ENCODE assay signal across 8 cellular contexts in genomic region chr3:50317303-50317702, GRCh38. TPM values are rescaled to one million over a fixed set of nuclear protein-coding genes. Genes with fewer than 3 reads are reported as not detected.
DNase-seq lines count a peak whose midpoint lies in the region; ATAC-seq and TF ChIP-seq lines count a peak whose summit lies in the region.

No MANE protein-coding gene starts in this region.

- peaks cover 6% of the 10 kb centered on the region for H3K36me3 Mint-ChIP-seq in activated naive CD8-positive, alpha-beta T cell treated with anti-CD3 and anti-CD28 coated beads, Interleukin-2, amount 10 ng/mL, durations not matched to agents 7 days and 5 days
- peaks cover 5% of the 10 kb centered on the region for H3K36me3 Mint-ChIP-seq in activated naive CD8-positive, alpha-beta T cell treated with anti-CD3 and anti-CD28 coated beads for 36 hours

- H3K36me3 ChIP-seq in mammary epithelial cell (ENCODE audit: insufficient read depth, low read length) (no peaks in the 10 kb centered on the region), mesodermal cell (ENCODE audit: control insufficient read depth, insufficient read depth, low read length) (peaks cover 61% of the 10 kb centered on the region), upper lobe of left lung (peaks cover 13 to 69% (median 30%) of the 10 kb centered on the region in 4 donors)

- POLR2A ChIA-PET in activated naive CD8-positive, alpha-beta T cell treated with anti-CD3 and anti-CD28 coated beads, Interleukin-2, amount 10 ng/mL, durations not matched to agents 7 days and 5 days (lab: Charles Lee) = interaction anchor here (0.6 to 3.5 kb wide), 11 partner anchors 10 to 295 kb away, joined by 3 to 17 read pairs (median 3); partner anchors contain the start of genes CISH, CYB561D2, HYAL3 and IFRD2

- peaks cover 58% of the 10 kb centered on the region for H3K4me1 ChIP-seq in mammary epithelial cell (ENCODE audit: insufficient read depth, low read length)
- H3K4me1 ChIP-seq in mesodermal cell (ENCODE audit: control insufficient read depth, insufficient read depth, low read length, poor library complexity, severe bottlenecking) = peaks cover 35% of the 10 kb centered on the region
- H3K4me1 ChIP-seq in upper lobe of left lung = peaks cover 70 to 82% (median 81%) of the 10 kb centered on the region in 4 donors

- H3K4me2 ChIP-seq in mammary epithelial cell (ENCODE audit: insufficient read depth, low read depth, low read length) = peak overlapping the region; percentile 58

- no peaks in the 10 kb centered on the region for H3K27me3 ChIP-seq in mammary epithelial cell (ENCODE audit: insufficient read depth, low read length)
- no peaks in the 10 kb centered on the region for H3K27me3 ChIP-seq in upper lobe of left lung

- no peak for TF ChIP-seq POLR2A in upper lobe of left lung (IDR thresholded peaks at IDR 0.05)

- peak overlapping the region; percentile 78 for H3K27ac ChIP-seq in mammary epithelial cell (ENCODE audit: insufficient read depth, low read depth, low read length)
- peak overlapping the region; percentile 2 for H3K27ac ChIP-seq in mesodermal cell (ENCODE audit: low read depth, low read length, severe bottlenecking)
- peak overlapping the region; percentile 94 to 97 (median 95) for H3K27ac ChIP-seq in upper lobe of left lung
- peak overlapping the region in 1 of 2 donors; percentile 53 for H3K27ac ChIP-seq in coronary artery

- TF ChIP-seq CTCF in mammary epithelial cell (conservative IDR thresholded peaks at IDR 0.05 in 1 of 2, IDR thresholded peaks at IDR 0.05 in 1 of 2; ENCODE audit: extremely low read depth in 1 of 2, insufficient read depth in 1 of 2, low read depth in 1 of 2, low read length in 2 of 2) = no peak
- TF ChIP-seq CTCF in upper lobe of left lung (IDR thresholded peaks at IDR 0.05) = no peak
- no peak for TF ChIP-seq CTCF in coronary artery (IDR thresholded peaks at IDR 0.05)

- peak overlapping the region; percentile 76 for H3K9ac ChIP-seq in mammary epithelial cell (ENCODE audit: insufficient read depth, low read length)

- TF ChIP-seq EP300 in upper lobe of left lung (IDR thresholded peaks at IDR 0.05) = no peak

- BruUV-seq in mammary epithelial cell (replicated peaks; lab: Mats Ljungman, UMichigan) = no TSS peak

- no peaks in the 10 kb centered on the region for H3K9me3 Mint-ChIP-seq in activated naive CD8-positive, alpha-beta T cell treated with anti-CD3 and anti-CD28 coated beads, Interleukin-2, amount 10 ng/mL, durations not matched to agents 7 days and 5 days
- no peaks in the 10 kb centered on the region for H3K9me3 Mint-ChIP-seq in activated naive CD8-positive, alpha-beta T cell treated with anti-CD3 and anti-CD28 coated beads for 36 hours

- H3K79me2 ChIP-seq in mammary epithelial cell (ENCODE audit: insufficient read depth, low read length) = peaks cover 43% of the 10 kb centered on the region

- no peak for DNase-seq in activated naive CD8-positive, alpha-beta T cell treated with anti-CD3 and anti-CD28 coated beads, Interleukin-2, amount 10 ng/mL, durations not matched to agents 7 days and 5 days
- no peak for DNase-seq in activated naive CD8-positive, alpha-beta T cell treated with anti-CD3 and anti-CD28 coated beads for 36 hours
- DNase-seq in mammary epithelial cell (no peak), upper lobe of left lung (no peak), coronary artery (ENCODE audit: low spot score) (no peak), NCI-H1694 treated with DMSO at 0.1 percent for 48 hours (lab: John Stamatoyannopoulos, UW) (no peak), DMS 273 (lab: John Stamatoyannopoulos, UW; ENCODE audit: unreplicated experiment) (no peak)

- ATAC-seq in activated naive CD8-positive, alpha-beta T cell treated with anti-CD3 and anti-CD28 coated beads, Interleukin-2, amount 10 ng/mL, durations not matched to agents 7 days and 5 days (ENCODE audit: low read depth) = no peak
- no peak for ATAC-seq in upper lobe of left lung (ENCODE audit: low FRiP score in 2 of 2)

- peaks cover 24% of the 10 kb centered on the region for H3K4me1 Mint-ChIP-seq in activated naive CD8-positive, alpha-beta T cell treated with anti-CD3 and anti-CD28 coated beads, Interleukin-2, amount 10 ng/mL, durations not matched to agents 7 days and 5 days
- peaks cover 30% of the 10 kb centered on the region for H3K4me1 Mint-ChIP-seq in activated naive CD8-positive, alpha-beta T cell treated with anti-CD3 and anti-CD28 coated beads for 36 hours

- peak overlapping the region; percentile 2 for H2AFZ ChIP-seq in mammary epithelial cell (ENCODE audit: low read depth, low read length)

- no peaks in the 10 kb centered on the region for H4K20me1 ChIP-seq in mammary epithelial cell (ENCODE audit: insufficient read depth, low read length)

- peak overlapping the region in 2 of 3 experiments; percentile 12 to 26 for H3K4me3 ChIP-seq in mammary epithelial cell (replicated peaks in 1 of 3; ENCODE audit: insufficient read depth in 1 of 3, low read depth in 2 of 3, low read length in 3 of 3)
- no peak overlapping the region for H3K4me3 ChIP-seq in mesodermal cell (ENCODE audit: extremely low read depth, insufficient read depth, low read length, poor library complexity, severe bottlenecking)
- H3K4me3 ChIP-seq in upper lobe of left lung = peak overlapping the region in 3 of 4 donors; percentile 65 to 96 (median 79)
- H3K4me3 ChIP-seq in coronary artery = no peak overlapping the region

- H3K9me3 ChIP-seq in mammary epithelial cell (replicated peaks; ENCODE audit: insufficient read depth, low read length) = no peaks in the 10 kb centered on the region
- H3K9me3 ChIP-seq in mesodermal cell (ENCODE audit: control insufficient read depth, low read length) = peaks cover 4% of the 10 kb centered on the region
- no peaks in the 10 kb centered on the region for H3K9me3 ChIP-seq in upper lobe of left lung

- in situ Hi-C loops in mammary epithelial cell (cut with MboI; ENCODE audit: low sequenced_read_pairs in 2 of 2) = no loop called here

- H3K27ac Mint-ChIP-seq in activated naive CD8-positive, alpha-beta T cell treated with anti-CD3 and anti-CD28 coated beads, Interleukin-2, amount 10 ng/mL, durations not matched to agents 7 days and 5 days = peak overlapping the region; percentile 88
- no peak overlapping the region for H3K27ac Mint-ChIP-seq in activated naive CD8-positive, alpha-beta T cell treated with anti-CD3 and anti-CD28 coated beads for 36 hours

- CTCF ChIA-PET in mammary epithelial cell (lab: Charles Lee; ENCODE audit: low non-redundant PET) = no interaction called here

- dilution Hi-C loops in mammary epithelial cell (cut with HindIII; ENCODE audit: low sequenced_read_pairs) = no loop called here

- H3K4me3 Mint-ChIP-seq in activated naive CD8-positive, alpha-beta T cell treated with anti-CD3 and anti-CD28 coated beads, Interleukin-2, amount 10 ng/mL, durations not matched to agents 7 days and 5 days = no peak overlapping the region
- no peak overlapping the region for H3K4me3 Mint-ChIP-seq in activated naive CD8-positive, alpha-beta T cell treated with anti-CD3 and anti-CD28 coated beads for 36 hours

- intact Hi-C loops in mammary epithelial cell (cut with micrococcal nuclease) = no loop called here

- WGBS in mammary epithelial cell (ENCODE audit: low coverage, missing lambda C conversion rate) = 30% methylated on average over 6 of the region's 6 CpGs
- WGBS in mesodermal cell (ENCODE audit: insufficient coverage in 2 of 2), 2 experiments = 90 to 94% methylated on average over 4 to 5 of the region's 6 CpGs
- 53 to 90% methylated on average over 2 to 6 of the region's 6 CpGs for WGBS in upper lobe of left lung, 2 donors

- no peaks in the 10 kb centered on the region for H3K27me3 Mint-ChIP-seq in activated naive CD8-positive, alpha-beta T cell treated with anti-CD3 and anti-CD28 coated beads, Interleukin-2, amount 10 ng/mL, durations not matched to agents 7 days and 5 days
- H3K27me3 Mint-ChIP-seq in activated naive CD8-positive, alpha-beta T cell treated with anti-CD3 and anti-CD28 coated beads for 36 hours = no peaks in the 10 kb centered on the region

RNA-seq across cellular contexts. Expression of gene HYAL2, which starts 5.2 kb away (rescaled TPM):
- total RNA-seq in activated naive CD8-positive, alpha-beta T cell treated with anti-CD3 and anti-CD28 coated beads, Interleukin-2, amount 10 ng/mL, durations not matched to agents 7 days and 5 days = 1 to 10 TPM; 4.9 to 5.1 TPM
- total RNA-seq in activated naive CD8-positive, alpha-beta T cell treated with anti-CD3 and anti-CD28 coated beads for 36 hours = 1 to 10 TPM; 6.5 to 6.8 TPM
- total RNA-seq in mammary epithelial cell = 10 to 100 TPM; 37.0 to 65.5 TPM
- polyA plus RNA-seq in mammary epithelial cell = 77.9 TPM
- polyA minus RNA-seq in mammary epithelial cell = 56.5 TPM
- polyA plus RNA-seq in mesodermal cell (2013, experiment 1 of 2) = 111 TPM
- polyA plus RNA-seq in mesodermal cell (2013, experiment 2 of 2) = 77.9 TPM
- 100 to 1,000 TPM; 120 to 389 (median 226) TPM for total RNA-seq in upper lobe of left lung

RNA-seq across cellular contexts. Expression of gene TUSC2, which starts 10.7 kb away (rescaled TPM):
- 10 to 100 TPM; 20.2 to 20.8 TPM for total RNA-seq in activated naive CD8-positive, alpha-beta T cell treated with anti-CD3 and anti-CD28 coated beads, Interleukin-2, amount 10 ng/mL, durations not matched to agents 7 days and 5 days
- total RNA-seq in activated naive CD8-positive, alpha-beta T cell treated with anti-CD3 and anti-CD28 coated beads for 36 hours = 10 to 100 TPM; 26.8 to 29.1 TPM
- total RNA-seq in mammary epithelial cell (10 to 100 TPM; 22.0 to 22.4 TPM), upper lobe of left lung (10 to 100 TPM; 16.8 to 36.1 (median 25.0) TPM)
- polyA plus RNA-seq in mammary epithelial cell = 34.4 TPM
- polyA minus RNA-seq in mammary epithelial cell = 27.6 TPM
- polyA plus RNA-seq in mesodermal cell (2013, experiment 1 of 2) = 29.8 TPM
- polyA plus RNA-seq in mesodermal cell (2013, experiment 2 of 2) = 21.2 TPM

RNA-seq across cellular contexts. Expression of gene HYAL1, which starts 13.9 kb away (rescaled TPM):
- under 1 TPM; 0.25 to 0.28 TPM for total RNA-seq in activated naive CD8-positive, alpha-beta T cell treated with anti-CD3 and anti-CD28 coated beads, Interleukin-2, amount 10 ng/mL, durations not matched to agents 7 days and 5 days
- under 1 TPM in 1 of 2 experiments, not detected in 1; 0.35 TPM for total RNA-seq in activated naive CD8-positive, alpha-beta T cell treated with anti-CD3 and anti-CD28 coated beads for 36 hours
- under 1 TPM; 0.17 to 0.40 TPM for total RNA-seq in mammary epithelial cell
- polyA plus RNA-seq in mammary epithelial cell = 2.5 TPM
- 7.8 TPM for polyA minus RNA-seq in mammary epithelial cell
- 2.0 TPM for polyA plus RNA-seq in mesodermal cell (2013, experiment 1 of 2)
- polyA plus RNA-seq in mesodermal cell (2013, experiment 2 of 2) = 1.5 TPM
- total RNA-seq in upper lobe of left lung = 10 to 100 TPM; 22.0 to 99.1 (median 63.0) TPM

RNA-seq across cellular contexts. Expression of gene HYAL3, which starts 18.1 kb away (rescaled TPM):
- 1 to 10 TPM; 5.9 to 7.0 TPM for total RNA-seq in activated naive CD8-positive, alpha-beta T cell treated with anti-CD3 and anti-CD28 coated beads, Interleukin-2, amount 10 ng/mL, durations not matched to agents 7 days and 5 days
- total RNA-seq in activated naive CD8-positive, alpha-beta T cell treated with anti-CD3 and anti-CD28 coated beads for 36 hours = 1 to 10 TPM; 6.0 to 6.8 TPM
- 10 to 100 TPM in 1 of 2 donors, 1 to 10 TPM in 1; 9.7 to 12.7 TPM for total RNA-seq in mammary epithelial cell
- polyA plus RNA-seq in mammary epithelial cell = 23.8 TPM
- polyA minus RNA-seq in mammary epithelial cell = 12.6 TPM
- 5.5 TPM for polyA plus RNA-seq in mesodermal cell (2013, experiment 1 of 2)
- 4.2 TPM for polyA plus RNA-seq in mesodermal cell (2013, experiment 2 of 2)
- 1 to 10 TPM in 5 of 6 donors, under 1 TPM in 1; 0.33 to 5.7 (median 3.1) TPM for total RNA-seq in upper lobe of left lung

RNA-seq across cellular contexts. Expression of gene NAA80, which starts 18.1 kb away (rescaled TPM):
- total RNA-seq in activated naive CD8-positive, alpha-beta T cell treated with anti-CD3 and anti-CD28 coated beads, Interleukin-2, amount 10 ng/mL, durations not matched to agents 7 days and 5 days = 10 to 100 TPM; 34.3 to 37.7 TPM
- total RNA-seq in activated naive CD8-positive, alpha-beta T cell treated with anti-CD3 and anti-CD28 coated beads for 36 hours = 10 to 100 TPM; 16.3 to 16.7 TPM
- total RNA-seq in mammary epithelial cell (10 to 100 TPM in 1 of 2 donors, 1 to 10 TPM in 1; 8.3 to 20.9 TPM), upper lobe of left lung (10 to 100 TPM; 12.1 to 34.5 (median 15.1) TPM)
- polyA plus RNA-seq in mammary epithelial cell = 14.6 TPM
- polyA minus RNA-seq in mammary epithelial cell = 71.3 TPM
- 21.3 TPM for polyA plus RNA-seq in mesodermal cell (2013, experiment 1 of 2)
- 16.5 TPM for polyA plus RNA-seq in mesodermal cell (2013, experiment 2 of 2)

Comparison
In these comparisons a context has a peak if more than half of its experiments do, and no peak if none do; other contexts are left out.
1. H3K4me3 ChIP-seq: peak in mammary epithelial cell (2 of 3) and upper lobe of left lung (3 of 4); none in mesodermal cell (single experiment) and coronary artery (single experiment).
2. RNA of gene HYAL2, which starts 5.2 kb away (total RNA-seq): 120 to 389 TPM in upper lobe of left lung and 37.0 to 65.5 TPM in mammary epithelial cell; 6.5 to 6.8 TPM in activated naive CD8-positive, alpha-beta T cell treated with anti-CD3 and anti-CD28 coated beads for 36 hours and 4.9 to 5.1 TPM in activated naive CD8-positive, alpha-beta T cell treated with anti-CD3 and anti-CD28 coated beads, Interleukin-2, amount 10 ng/mL, durations not matched to agents 7 days and 5 days; every median in the first group is over 4 times any median in the second.
3. RNA of gene HYAL1, which starts 13.9 kb away (total RNA-seq): 22.0 to 99.1 TPM in upper lobe of left lung; 0.17 to 0.40 TPM in mammary epithelial cell, 0.35 TPM in activated naive CD8-positive, alpha-beta T cell treated with anti-CD3 and anti-CD28 coated beads for 36 hours and 0.25 to 0.28 TPM in activated naive CD8-positive, alpha-beta T cell treated with anti-CD3 and anti-CD28 coated beads, Interleukin-2, amount 10 ng/mL, durations not matched to agents 7 days and 5 days; every median in the first group is over 10 times any median in the second.